17 cellular contexts compared by ENCODE assay signal in the genomic region with DNA sequence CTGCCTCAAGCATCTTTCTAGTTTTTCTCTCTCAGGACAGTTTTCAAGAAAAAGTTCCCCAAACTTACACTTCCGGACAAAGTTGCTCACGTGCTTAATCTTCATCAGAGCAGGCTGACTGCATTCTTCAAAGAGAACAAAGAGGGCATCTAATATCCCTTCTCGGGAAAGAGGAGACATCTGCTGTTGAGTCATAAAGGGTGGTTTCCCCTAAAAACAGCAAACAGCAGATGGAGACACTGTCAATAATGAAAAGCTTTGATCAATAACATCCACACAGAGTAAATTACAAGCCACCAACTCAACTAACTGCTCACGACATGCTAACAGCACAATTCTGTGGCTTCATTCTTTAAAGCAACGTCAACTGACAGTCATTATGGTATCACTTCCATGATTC. TPM values are rescaled to one million over a fixed set of nuclear protein-coding genes. Genes with fewer than 3 reads are reported as not detected.
DNase-seq lines count a peak whose midpoint lies in the region; ATAC-seq and TF ChIP-seq lines count a peak whose summit lies in the region.
"Had no signal": no experiment of that assay in that cellular context is flagged by ENCODE, and none has a peak within 500 bp of the region (broad histone marks: within the 10 kb centered on the region; RNA-seq: fewer than 3 reads in every experiment).

No MANE protein-coding gene starts in this region.

- ATAC-seq in GM19395 (IDR thresholded peaks at IDR 0.05; ENCODE audit: unreplicated experiment) (no peak), GM18909 (IDR thresholded peaks at IDR 0.05; ENCODE audit: poor library complexity, unreplicated experiment) (no peak), GM21786 (IDR thresholded peaks at IDR 0.05; ENCODE audit: unreplicated experiment) (no peak)
- ATAC-seq: left lobe of liver; natural killer cell treated with Interleukin-12 subunit alpha and Interleukin-12 subunit beta and Interleukin-15 and Interleukin-18, amount 100 ng/mL, for 72 hours had no signal

- peaks cover 16% of the 10 kb centered on the region for H3K36me3 Mint-ChIP-seq in mesothelial cell of epicardium
- H3K36me3 Mint-ChIP-seq: natural killer cell treated with Interleukin-12 subunit alpha and Interleukin-12 subunit beta and Interleukin-15 and Interleukin-18, amount 100 ng/mL, for 72 hours had no signal

- no peaks in the 10 kb centered on the region for H3K4me1 ChIP-seq in ectodermal cell (ENCODE audit: control insufficient read depth, insufficient read depth, low read length)
- H3K4me1 ChIP-seq: ascending aorta had no signal

- no peaks in the 10 kb centered on the region for H3K9me3 Mint-ChIP-seq in mesothelial cell of epicardium
- H3K9me3 Mint-ChIP-seq: activated CD4-positive, alpha-beta memory T cell treated with anti-CD3 and anti-CD28 coated beads, Interleukin-2, amount 10 ng/mL, durations not matched to agents 7 days and 5 days; IgD-negative memory B cell; natural killer cell treated with Interleukin-12 subunit alpha and Interleukin-12 subunit beta and Interleukin-15 and Interleukin-18, amount 100 ng/mL, for 72 hours; stimulated activated naive CD8-positive, alpha-beta T cell treated with anti-CD3 and anti-CD28 coated beads, Interleukin-15, Interleukin-2, amounts not matched to agents 100 ng/mL and 50 ng/mL, for 24 hours had no signal

- peaks cover 63% of the 10 kb centered on the region for H3K36me3 ChIP-seq in ectodermal cell (ENCODE audit: control insufficient read depth, insufficient read depth, low read length)
- H3K36me3 ChIP-seq: ascending aorta had no signal

- no peak overlapping the region for H3K4me3 ChIP-seq in ectodermal cell (ENCODE audit: insufficient read depth, low read depth, low read length)
- H3K4me3 ChIP-seq: ascending aorta had no signal

- H3K4me1 Mint-ChIP-seq in mesothelial cell of epicardium: no peaks in the 10 kb centered on the region

- no peaks in the 10 kb centered on the region for H3K27me3 Mint-ChIP-seq in mesothelial cell of epicardium (ENCODE audit: low read depth)
- H3K27me3 Mint-ChIP-seq: activated CD4-positive, alpha-beta memory T cell treated with anti-CD3 and anti-CD28 coated beads, Interleukin-2, amount 10 ng/mL, durations not matched to agents 7 days and 5 days; IgD-negative memory B cell; natural killer cell treated with Interleukin-12 subunit alpha and Interleukin-12 subunit beta and Interleukin-15 and Interleukin-18, amount 100 ng/mL, for 72 hours; stimulated activated naive CD8-positive, alpha-beta T cell treated with anti-CD3 and anti-CD28 coated beads, Interleukin-15, Interleukin-2, amounts not matched to agents 100 ng/mL and 50 ng/mL, for 24 hours had no signal

- TF ChIP-seq CTCF in mesothelial cell of epicardium (IDR thresholded peaks at IDR 0.05; ENCODE audit: unreplicated experiment): no peak

- no peaks in the 10 kb centered on the region for H3K27me3 ChIP-seq in ectodermal cell (ENCODE audit: control insufficient read depth, insufficient read depth, low read length, poor library complexity, severe bottlenecking)
- H3K27me3 ChIP-seq: ascending aorta had no signal

- no peak overlapping the region for H3K4me3 Mint-ChIP-seq in mesothelial cell of epicardium
- H3K4me3 Mint-ChIP-seq: activated CD4-positive, alpha-beta memory T cell treated with anti-CD3 and anti-CD28 coated beads, Interleukin-2, amount 10 ng/mL, durations not matched to agents 7 days and 5 days; IgD-negative memory B cell; natural killer cell treated with Interleukin-12 subunit alpha and Interleukin-12 subunit beta and Interleukin-15 and Interleukin-18, amount 100 ng/mL, for 72 hours; stimulated activated naive CD8-positive, alpha-beta T cell treated with anti-CD3 and anti-CD28 coated beads, Interleukin-15, Interleukin-2, amounts not matched to agents 100 ng/mL and 50 ng/mL, for 24 hours had no signal

- H3K9me3 ChIP-seq in ectodermal cell (ENCODE audit: control insufficient read depth, low read length): no peaks in the 10 kb centered on the region
- H3K9me3 ChIP-seq: ascending aorta had no signal

- peak; percentile 98 for DNase-seq in COLO829 (ENCODE audit: low spot score)
- DNase-seq in LHCN-M2 (ENCODE audit: low read depth): peak; percentile 87
- no peak for DNase-seq in mesothelial cell of epicardium (ENCODE audit: low spot score in 2 of 2, unreplicated experiment in 2 of 2)
- no peak for DNase-seq in NCI-H1105 (lab: John Stamatoyannopoulos, UW)
- DNase-seq: activated CD4-positive, alpha-beta memory T cell treated with anti-CD3 and anti-CD28 coated beads, Interleukin-2, amount 10 ng/mL, durations not matched to agents 7 days and 5 days; NCI-H1436 treated with DMSO at 0.1 percent for 48 hours; NCI-H748 treated with DMSO at 0.1 percent for 48 hours had no signal

- WGBS in ectodermal cell, 2 experiments: 92 to 95% methylated on average over 5 of the region's 5 CpGs

- peak overlapping the region; percentile 6 for H3K27ac ChIP-seq in ectodermal cell (ENCODE audit: insufficient read depth, low read depth, low read length, poor library complexity, severe bottlenecking)
- H3K27ac ChIP-seq: ascending aorta, C4-2B had no signal

- peak overlapping the region; percentile 1 for H3K27ac Mint-ChIP-seq in mesothelial cell of epicardium
- H3K27ac Mint-ChIP-seq: activated CD4-positive, alpha-beta memory T cell treated with anti-CD3 and anti-CD28 coated beads, Interleukin-2, amount 10 ng/mL, durations not matched to agents 7 days and 5 days; IgD-negative memory B cell; natural killer cell treated with Interleukin-12 subunit alpha and Interleukin-12 subunit beta and Interleukin-15 and Interleukin-18, amount 100 ng/mL, for 72 hours; stimulated activated naive CD8-positive, alpha-beta T cell treated with anti-CD3 and anti-CD28 coated beads, Interleukin-15, Interleukin-2, amounts not matched to agents 100 ng/mL and 50 ng/mL, for 24 hours had no signal

RNA-seq across cellular contexts. Expression of a gene that starts 8.1 kb away (rescaled TPM):
- 42.6 and 54.0 TPM in 2 replicates for total RNA-seq in LHCN-M2 (2014; rRNA removed)
- polyA plus RNA-seq in LHCN-M2 (2012): 15.3 TPM
- 47.1 TPM for polyA plus RNA-seq in ectodermal cell (2013, experiment 1 of 4)
- polyA plus RNA-seq in ectodermal cell (2013, experiment 2 of 4): 53.1 TPM
- polyA plus RNA-seq in ectodermal cell (2013, experiment 3 of 4): 46.8 TPM
- 46.9 TPM for polyA plus RNA-seq in ectodermal cell (2013, experiment 4 of 4)
- total RNA-seq in mesothelial cell of epicardium: 23.7 to 29.3 TPM (median 27.4 TPM) in 3 replicates
- polyA plus RNA-seq: IgD-negative memory B cell had no signal

Comparison
In these comparisons a context has a peak if more than half of its experiments do, and no peak if none do; other contexts are left out.
1. DNase-seq: peak in COLO829 (single experiment) and LHCN-M2 (single experiment); none in mesothelial cell of epicardium (0 of 2) and NCI-H1105 (single experiment).